8 cellular contexts compared by ENCODE assay signal in the genomic region with DNA sequence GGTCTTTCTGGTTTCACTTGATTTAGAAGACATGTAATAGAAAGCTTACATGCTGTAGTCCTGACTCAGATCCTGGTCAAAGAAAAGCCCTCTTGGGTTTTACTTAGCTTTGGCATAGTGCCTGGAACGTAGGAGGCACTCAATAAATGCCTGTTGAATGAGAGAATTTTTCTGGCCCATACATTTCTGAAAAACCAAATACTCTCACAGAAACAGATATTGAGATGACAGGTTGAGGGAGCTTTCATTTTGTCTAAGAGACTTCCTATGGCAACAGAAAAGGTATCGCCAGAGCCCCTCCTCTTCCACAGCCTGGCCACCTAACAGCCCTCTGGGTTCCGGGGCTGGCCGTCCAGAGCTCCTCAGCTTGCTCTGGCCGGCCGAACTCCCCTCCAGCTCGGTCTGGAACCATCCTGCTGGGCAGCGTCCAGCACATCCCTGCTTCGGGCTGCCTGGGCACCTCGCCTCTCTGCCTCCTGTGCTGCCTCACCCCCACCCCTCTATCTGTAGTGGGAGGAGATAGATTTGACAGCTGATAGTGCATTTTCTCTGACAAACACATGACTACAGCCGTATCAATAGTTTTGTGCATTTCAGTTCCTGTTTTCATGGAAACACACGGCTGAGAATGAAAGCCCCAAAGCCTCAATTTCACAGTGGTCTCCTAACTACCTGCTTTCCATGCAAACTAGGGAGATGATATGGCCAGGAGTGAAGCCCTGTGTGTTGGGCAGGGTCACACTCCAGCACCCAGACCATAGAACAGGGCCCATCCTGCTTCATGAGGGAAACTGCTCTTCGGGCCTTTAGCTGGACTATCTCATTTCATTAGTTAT. TPM values are rescaled to one million over a fixed set of nuclear protein-coding genes. Genes with fewer than 3 reads are reported as not detected.
DNase-seq lines count a peak whose midpoint lies in the region; ATAC-seq and TF ChIP-seq lines count a peak whose summit lies in the region.

No MANE protein-coding gene starts in this region.

- H3K4me1 Mint-ChIP-seq in T-helper 1 cell treated with Interleukin-12 subunit alpha and Interleukin-12 subunit beta and Interleukin-4 antibody, amounts not matched to agents 30 μg/mL and 1 μg/mL, for 36 hours (ENCODE audit: low read depth): peaks cover 36% of the 10 kb centered on the region

- TF ChIP-seq CTCF in A673 (conservative IDR thresholded peaks at IDR 0.05; ENCODE audit: low read depth, low read length): no peak

- H3K36me3 ChIP-seq in A673 (ENCODE audit: insufficient read depth, low read length, poor library complexity, severe bottlenecking): no peaks in the 10 kb centered on the region

- ATAC-seq in GM18870 (IDR thresholded peaks at IDR 0.05; ENCODE audit: unreplicated experiment) (peak; percentile 83), HG02943 (IDR thresholded peaks at IDR 0.05; ENCODE audit: low read depth, unreplicated experiment) (peak; percentile 85)

- H3K9me3 Mint-ChIP-seq in T-helper 1 cell treated with Interleukin-12 subunit alpha and Interleukin-12 subunit beta and Interleukin-4 antibody, amounts not matched to agents 30 μg/mL and 1 μg/mL, for 36 hours: peaks cover 5% of the 10 kb centered on the region

- peak overlapping the region; percentile 88 for H3K27ac Mint-ChIP-seq in T-helper 1 cell treated with Interleukin-12 subunit alpha and Interleukin-12 subunit beta and Interleukin-4 antibody, amounts not matched to agents 30 μg/mL and 1 μg/mL, for 36 hours

- H3K9me3 ChIP-seq in A673 (ENCODE audit: low read depth, low read length, poor library complexity, severe bottlenecking): no peaks in the 10 kb centered on the region

- CTCF ChIA-PET in A673 (lab: Charles Lee): interaction anchor here (0.6 kb wide), 1 partner anchor 169 kb away, joined by 4 read pairs; no protein-coding TSS in a partner anchor

- peak; percentile 70 for DNase-seq in A673 (ENCODE audit: low spot score)
- peak; percentile 50 for DNase-seq in glomerular endothelial cell (ENCODE audit: extremely low read depth, low read depth, low spot score)
- no peak for DNase-seq in COR-L47 (lab: John Stamatoyannopoulos, UW)
- no peak for DNase-seq in NCI-H1436 (lab: John Stamatoyannopoulos, UW)
- no peak for DNase-seq in cortex of kidney (lab: John Stamatoyannopoulos, UW)

- peak overlapping the region; percentile 46 for H3K4me3 Mint-ChIP-seq in T-helper 1 cell treated with Interleukin-12 subunit alpha and Interleukin-12 subunit beta and Interleukin-4 antibody, amounts not matched to agents 30 μg/mL and 1 μg/mL, for 36 hours

- no peaks in the 10 kb centered on the region for H3K4me1 ChIP-seq in A673 (ENCODE audit: insufficient read depth, low read length, poor library complexity, severe bottlenecking)

- no peaks in the 10 kb centered on the region for H3K27me3 Mint-ChIP-seq in T-helper 1 cell treated with Interleukin-12 subunit alpha and Interleukin-12 subunit beta and Interleukin-4 antibody, amounts not matched to agents 30 μg/mL and 1 μg/mL, for 36 hours (ENCODE audit: low read depth)

- intact Hi-C loops in A673 (cut with micrococcal nuclease; ENCODE audit: unreplicated experiment): no loop called here

- no peaks in the 10 kb centered on the region for H3K27me3 ChIP-seq in A673 (replicated peaks; ENCODE audit: insufficient read depth, low read depth, low read length, poor library complexity)

- H3K36me3 Mint-ChIP-seq in T-helper 1 cell treated with Interleukin-12 subunit alpha and Interleukin-12 subunit beta and Interleukin-4 antibody, amounts not matched to agents 30 μg/mL and 1 μg/mL, for 36 hours (ENCODE audit: low read depth): peaks cover 4% of the 10 kb centered on the region

- no TSS peak for BruUV-seq in A673 (replicated peaks; lab: Mats Ljungman, UMichigan)

- POLR2A ChIA-PET in A673 (lab: Charles Lee; ENCODE audit: low non-redundant PET): no interaction called here

- H3K27ac ChIP-seq in A673 (ENCODE audit: low read depth, low read length, poor library complexity, severe bottlenecking): no peak overlapping the region

- no peak overlapping the region for H3K4me3 ChIP-seq in A673 (ENCODE audit: low read depth, low read length, poor library complexity, severe bottlenecking)

RNA-seq across cellular contexts. Expression of a gene that starts 1.1 kb away (rescaled TPM):
- total RNA-seq in A673 (2021) (not detected in 2 replicates), glomerular endothelial cell (not detected in 2 replicates)

RNA-seq across cellular contexts. Expression of a gene that starts 16.9 kb away (rescaled TPM):
- total RNA-seq in A673 (2021) (not detected in 2 replicates), glomerular endothelial cell (not detected in 2 replicates)

Comparison
In these comparisons a context has a peak if more than half of its experiments do, and no peak if none do; other contexts are left out.
1. DNase-seq: peak in A673 (single experiment) and glomerular endothelial cell (single experiment); none in COR-L47 (single experiment), NCI-H1436 (single experiment) and cortex of kidney (single experiment).